In the genomic region with DNA sequence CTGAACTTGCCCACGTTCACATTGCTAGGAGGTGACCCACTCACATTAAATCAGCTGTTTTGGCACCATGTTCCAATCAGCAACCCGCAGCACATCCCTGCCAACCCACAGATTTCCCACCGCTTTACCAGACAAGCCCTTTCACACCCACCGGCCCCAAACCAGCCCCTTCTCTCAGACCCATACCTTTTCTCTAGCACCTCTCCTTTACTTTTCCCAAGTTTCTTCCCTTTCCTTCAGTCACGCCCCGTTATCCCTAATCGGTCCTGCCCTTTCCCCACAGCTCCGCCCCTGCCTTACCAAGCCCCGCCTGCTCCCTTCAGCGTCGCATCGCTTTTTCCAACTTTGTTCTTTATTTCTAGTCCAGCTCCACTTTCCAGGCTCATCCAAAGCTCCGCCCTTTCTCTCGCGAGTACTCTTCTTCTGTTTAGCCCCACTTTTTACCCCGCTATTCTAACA, we compare ENCODE assay signal across 8 cellular contexts. TPM values are rescaled to one million over a fixed set of nuclear protein-coding genes. Genes with fewer than 3 reads are reported as not detected.
DNase-seq lines count a peak whose midpoint lies in the region; ATAC-seq and TF ChIP-seq lines count a peak whose summit lies in the region.

No MANE protein-coding gene starts in this region.

- H3K4me3 Mint-ChIP-seq in activated CD8-positive, alpha-beta memory T cell treated with anti-CD3 and anti-CD28 coated beads, Interleukin-2, amount 10 ng/mL, durations not matched to agents 7 days and 5 days, result peak overlapping the region; percentile 84
- H3K4me3 Mint-ChIP-seq in mesothelial cell of epicardium, result peak overlapping the region; percentile 94

- peaks cover 19% of the 10 kb centered on the region for H3K36me3 Mint-ChIP-seq in activated CD8-positive, alpha-beta memory T cell treated with anti-CD3 and anti-CD28 coated beads, Interleukin-2, amount 10 ng/mL, durations not matched to agents 7 days and 5 days
- H3K36me3 Mint-ChIP-seq in mesothelial cell of epicardium, result peaks cover 10% of the 10 kb centered on the region

- TF ChIP-seq CTCF in mesothelial cell of epicardium (IDR thresholded peaks at IDR 0.05; ENCODE audit: unreplicated experiment) (no peak), vagina (IDR thresholded peaks at IDR 0.05) (no peak)

- no peaks in the 10 kb centered on the region for H3K27me3 Mint-ChIP-seq in activated CD8-positive, alpha-beta memory T cell treated with anti-CD3 and anti-CD28 coated beads, Interleukin-2, amount 10 ng/mL, durations not matched to agents 7 days and 5 days
- peaks cover 12% of the 10 kb centered on the region for H3K27me3 Mint-ChIP-seq in mesothelial cell of epicardium (ENCODE audit: low read depth)

- ATAC-seq in activated CD8-positive, alpha-beta memory T cell treated with anti-CD3 and anti-CD28 coated beads, Interleukin-2, amount 10 ng/mL, durations not matched to agents 7 days and 5 days, result peak; percentile 60
- ATAC-seq in HG02623 (IDR thresholded peaks at IDR 0.05; ENCODE audit: unreplicated experiment), result peak; percentile 32

- no peak for TF ChIP-seq POLR2A in vagina (IDR thresholded peaks at IDR 0.05)

- H3K27ac Mint-ChIP-seq in activated CD8-positive, alpha-beta memory T cell treated with anti-CD3 and anti-CD28 coated beads, Interleukin-2, amount 10 ng/mL, durations not matched to agents 7 days and 5 days, result peak overlapping the region; percentile 97
- H3K27ac Mint-ChIP-seq in mesothelial cell of epicardium, result peak overlapping the region; percentile 81

- intact Hi-C loops in vagina (cut with DNase I), result loop anchor here (10.0 kb wide), 2 partner anchors 64 to 184 kb away; partner anchors contain the start of genes ARPC4, IL17RC and TADA3

- peaks cover 59% of the 10 kb centered on the region for H3K4me1 Mint-ChIP-seq in activated CD8-positive, alpha-beta memory T cell treated with anti-CD3 and anti-CD28 coated beads, Interleukin-2, amount 10 ng/mL, durations not matched to agents 7 days and 5 days
- peaks cover 27% of the 10 kb centered on the region for H3K4me1 Mint-ChIP-seq in mesothelial cell of epicardium

- CTCF ChIA-PET in activated CD8-positive, alpha-beta memory T cell treated with anti-CD3 and anti-CD28 coated beads, Interleukin-2, amount 10 ng/mL, durations not matched to agents 7 days and 5 days (lab: Charles Lee), result interaction anchor here (1.0 to 2.1 kb wide), 8 partner anchors 14 to 590 kb away, joined by 3 to 6 read pairs (median 5); partner anchors contain the start of genes CRELD1, MTMR14, OGG1 and SEC13

- H3K4me3 ChIP-seq in vagina, result peak overlapping the region; percentile 65 to 87

- H3K9me3 ChIP-seq in vagina, result no peaks in the 10 kb centered on the region

- peaks cover 0 to 10% of the 10 kb centered on the region in 2 donors for H3K36me3 ChIP-seq in vagina

- H3K27ac ChIP-seq in cingulate gyrus (ENCODE audit: low read depth, low read length), result peak overlapping the region; percentile 91
- peak overlapping the region; percentile 94 for H3K27ac ChIP-seq in vagina

- H3K4me1 ChIP-seq in vagina, result peaks cover 30% of the 10 kb centered on the region

- DNase-seq in activated CD8-positive, alpha-beta memory T cell treated with anti-CD3 and anti-CD28 coated beads, Interleukin-2, amount 10 ng/mL, durations not matched to agents 7 days and 5 days, result no peak
- no peak for DNase-seq in activated CD8-positive, alpha-beta memory T cell treated with anti-CD3 and anti-CD28 coated beads, Interleukin-2, amount 50 U/mL, for 48 hours
- peak; percentile 94 for DNase-seq in NCI-H2029 treated with DMSO at 0.1 percent for 48 hours (lab: John Stamatoyannopoulos, UW)
- no peak for DNase-seq in mesothelial cell of epicardium (ENCODE audit: low spot score in 2 of 2, unreplicated experiment in 2 of 2)
- DNase-seq in vagina (ENCODE audit: extremely low spot score in 2 of 2), result no peak
- DNase-seq in GM19240 (ENCODE audit: insufficient read length, low spot score), result no peak

- no peaks in the 10 kb centered on the region for H3K27me3 ChIP-seq in vagina

- no peaks in the 10 kb centered on the region for H3K9me3 Mint-ChIP-seq in activated CD8-positive, alpha-beta memory T cell treated with anti-CD3 and anti-CD28 coated beads, Interleukin-2, amount 10 ng/mL, durations not matched to agents 7 days and 5 days (ENCODE audit: low read depth)
- no peaks in the 10 kb centered on the region for H3K9me3 Mint-ChIP-seq in mesothelial cell of epicardium

RNA-seq across cellular contexts. Expression of gene BRPF1, which starts 0.8 kb away (rescaled TPM):
- 10 to 100 TPM; 48.1 to 50.1 TPM for total RNA-seq in activated CD8-positive, alpha-beta memory T cell treated with anti-CD3 and anti-CD28 coated beads, Interleukin-2, amount 10 ng/mL, durations not matched to agents 7 days and 5 days
- 24.1 to 27.1 TPM (median 26.6 TPM) in 3 replicates for total RNA-seq in mesothelial cell of epicardium
- total RNA-seq in vagina, result 16.9 TPM

RNA-seq across cellular contexts. Expression of gene OGG1, which starts 19.0 kb away (rescaled TPM):
- 10 to 100 TPM; 32.1 to 34.5 TPM for total RNA-seq in activated CD8-positive, alpha-beta memory T cell treated with anti-CD3 and anti-CD28 coated beads, Interleukin-2, amount 10 ng/mL, durations not matched to agents 7 days and 5 days
- 37.2 to 51.0 TPM (median 46.0 TPM) in 3 replicates for total RNA-seq in mesothelial cell of epicardium
- total RNA-seq in vagina, result 51.6 TPM

RNA-seq across cellular contexts. Expression of gene CPNE9, which starts 27.1 kb away (rescaled TPM):
- total RNA-seq in activated CD8-positive, alpha-beta memory T cell treated with anti-CD3 and anti-CD28 coated beads, Interleukin-2, amount 10 ng/mL, durations not matched to agents 7 days and 5 days, result not detected
- total RNA-seq in mesothelial cell of epicardium, result 0.42 TPM in 1 of 3 replicates, not detected in the others
- total RNA-seq in vagina, result not detected

RNA-seq across cellular contexts. Expression of gene CAMK1, which starts 39.0 kb away (rescaled TPM):
- total RNA-seq in activated CD8-positive, alpha-beta memory T cell treated with anti-CD3 and anti-CD28 coated beads, Interleukin-2, amount 10 ng/mL, durations not matched to agents 7 days and 5 days, result 10 to 100 TPM; 31.7 to 57.7 TPM
- total RNA-seq in mesothelial cell of epicardium, result 9.7 to 11.3 TPM (median 10.8 TPM) in 3 replicates
- 42.5 TPM for total RNA-seq in vagina
